21 cellular contexts compared by ENCODE assay signal in genomic region chr15:69398541-69398940, GRCh38. TPM values are rescaled to one million over a fixed set of nuclear protein-coding genes. Genes with fewer than 3 reads are reported as not detected.
DNase-seq lines count a peak whose midpoint lies in the region; ATAC-seq and TF ChIP-seq lines count a peak whose summit lies in the region.
"Had no signal": no experiment of that assay in that cellular context is flagged by ENCODE, and none has a peak within 500 bp of the region (broad histone marks: within the 10 kb centered on the region; RNA-seq: fewer than 3 reads in every experiment).

No MANE protein-coding gene starts in this region.

- in situ Hi-C loops in astrocyte of the spinal cord (cut with HindIII; ENCODE audit: low sequenced_read_pairs) = no loop called here
- in situ Hi-C loops in HAP-1 (cut with MboI; ENCODE audit: low sequenced_read_pairs) = loop anchor here (5.0 kb wide), 1 partner anchor 341 kb away; no protein-coding TSS in a partner anchor

- H3K27me3 ChIP-seq in osteoblast (ENCODE audit: insufficient read depth, low read length) (no peaks in the 10 kb centered on the region), HAP-1 (ENCODE audit: low read depth) (no peaks in the 10 kb centered on the region)
- H3K27me3 ChIP-seq: colonic mucosa, Peyer's patch, vagina had no signal

- H3K36me3 ChIP-seq in osteoblast (ENCODE audit: insufficient read depth, low read length) (no peaks in the 10 kb centered on the region), HAP-1 (replicated peaks) (no peaks in the 10 kb centered on the region)
- H3K36me3 ChIP-seq: colonic mucosa, esophagus muscularis mucosa, Peyer's patch, vagina had no signal

- H3K4me3 ChIP-seq in astrocyte of the spinal cord (ENCODE audit: low read depth, low read length) = no peak overlapping the region
- no peak overlapping the region for H3K4me3 ChIP-seq in osteoblast (ENCODE audit: insufficient read depth, low read length)
- no peak overlapping the region for H3K4me3 ChIP-seq in HAP-1
- H3K4me3 ChIP-seq: colonic mucosa, esophagus muscularis mucosa, Peyer's patch, vagina had no signal

- H3K27ac Mint-ChIP-seq in natural killer cell treated with Interleukin-12 subunit alpha and Interleukin-12 subunit beta and Interleukin-15 and Interleukin-18, amount 100 ng/mL, for 72 hours = no peak overlapping the region
- H3K27ac Mint-ChIP-seq: activated CD4-positive, alpha-beta T cell treated with anti-CD3 and anti-CD28 coated beads, Interleukin-2, amount 10 ng/mL, durations not matched to agents 24 days and 14 days; activated naive CD8-positive, alpha-beta T cell treated with anti-CD3 and anti-CD28 coated beads for 36 hours; IgD-negative memory B cell; T-helper 1 cell treated with Interleukin-12 subunit alpha and Interleukin-12 subunit beta and Interleukin-4 antibody, amounts not matched to agents 30 μg/mL and 1 μg/mL, for 36 hours had no signal

- TF ChIP-seq CTCF in astrocyte of the spinal cord (IDR thresholded peaks at IDR 0.05; ENCODE audit: low read depth, low read length) (no peak), osteoblast (IDR thresholded peaks at IDR 0.05; ENCODE audit: extremely low read depth, low read depth, low read length) (no peak)

- no peaks in the 10 kb centered on the region for H3K9me3 ChIP-seq in osteoblast (ENCODE audit: low read depth, low read length)
- no peaks in the 10 kb centered on the region for H3K9me3 ChIP-seq in HAP-1
- H3K9me3 ChIP-seq: colonic mucosa, esophagus muscularis mucosa, Peyer's patch, vagina had no signal

- no peak overlapping the region for H3K27ac ChIP-seq in osteoblast (ENCODE audit: low read depth, low read length)
- H3K27ac ChIP-seq: colonic mucosa, esophagus muscularis mucosa, Peyer's patch, vagina had no signal

- no peak overlapping the region for H2AFZ ChIP-seq in osteoblast (ENCODE audit: low read length)

- H3K9me3 Mint-ChIP-seq in natural killer cell treated with Interleukin-12 subunit alpha and Interleukin-12 subunit beta and Interleukin-15 and Interleukin-18, amount 100 ng/mL, for 72 hours = no peaks in the 10 kb centered on the region
- H3K9me3 Mint-ChIP-seq: activated CD4-positive, alpha-beta T cell treated with anti-CD3 and anti-CD28 coated beads, Interleukin-2, amount 10 ng/mL, durations not matched to agents 24 days and 14 days; activated naive CD8-positive, alpha-beta T cell treated with anti-CD3 and anti-CD28 coated beads for 36 hours; IgD-negative memory B cell; T-helper 1 cell treated with Interleukin-12 subunit alpha and Interleukin-12 subunit beta and Interleukin-4 antibody, amounts not matched to agents 30 μg/mL and 1 μg/mL, for 36 hours had no signal

- no peaks in the 10 kb centered on the region for H3K36me3 Mint-ChIP-seq in natural killer cell treated with Interleukin-12 subunit alpha and Interleukin-12 subunit beta and Interleukin-15 and Interleukin-18, amount 100 ng/mL, for 72 hours
- H3K36me3 Mint-ChIP-seq: activated naive CD8-positive, alpha-beta T cell treated with anti-CD3 and anti-CD28 coated beads for 36 hours; IgD-negative memory B cell had no signal

- H3K4me3 Mint-ChIP-seq in natural killer cell treated with Interleukin-12 subunit alpha and Interleukin-12 subunit beta and Interleukin-15 and Interleukin-18, amount 100 ng/mL, for 72 hours = no peak overlapping the region
- H3K4me3 Mint-ChIP-seq: activated CD4-positive, alpha-beta T cell treated with anti-CD3 and anti-CD28 coated beads, Interleukin-2, amount 10 ng/mL, durations not matched to agents 24 days and 14 days; activated naive CD8-positive, alpha-beta T cell treated with anti-CD3 and anti-CD28 coated beads for 36 hours; T-helper 1 cell treated with Interleukin-12 subunit alpha and Interleukin-12 subunit beta and Interleukin-4 antibody, amounts not matched to agents 30 μg/mL and 1 μg/mL, for 36 hours had no signal

- ATAC-seq in natural killer cell treated with Interleukin-12 subunit alpha and Interleukin-12 subunit beta and Interleukin-15 and Interleukin-18, amount 100 ng/mL, for 72 hours = no peak

- H3K4me2 ChIP-seq in osteoblast (ENCODE audit: insufficient read depth, low read length) = no peak overlapping the region

- H3K27me3 Mint-ChIP-seq in natural killer cell treated with Interleukin-12 subunit alpha and Interleukin-12 subunit beta and Interleukin-15 and Interleukin-18, amount 100 ng/mL, for 72 hours = peaks cover 0 to 2% of the 10 kb centered on the region in 2 donors
- H3K27me3 Mint-ChIP-seq: activated naive CD8-positive, alpha-beta T cell treated with anti-CD3 and anti-CD28 coated beads for 36 hours had no signal

- H4K20me1 ChIP-seq in osteoblast (ENCODE audit: insufficient read depth, low read length) = peaks cover 19% of the 10 kb centered on the region

- H3K4me1 ChIP-seq in osteoblast (ENCODE audit: insufficient read depth, low read length) (peaks cover 20% of the 10 kb centered on the region), HAP-1 (peaks cover 4% of the 10 kb centered on the region)
- H3K4me1 ChIP-seq: colonic mucosa had no signal

- DNase-seq in NCI-H524 (lab: John Stamatoyannopoulos, UW) = peak; percentile 71 to 82
- no peak for DNase-seq in NCI-H524 treated with DMSO at 0.1 percent for 48 hours (lab: John Stamatoyannopoulos, UW)
- peak; percentile 32 for DNase-seq in NCI-H1694 treated with DMSO at 0.1 percent for 48 hours (lab: John Stamatoyannopoulos, UW)
- DNase-seq in astrocyte of the spinal cord (ENCODE audit: low read depth, low spot score) = peak; percentile 38
- DNase-seq in osteoblast (ENCODE audit: insufficient read length, low spot score, missing footprints) = peak; percentile 81
- no peak for DNase-seq in GM19240 (ENCODE audit: insufficient read length, low spot score)
- no peak for DNase-seq in HAP-1 (ENCODE audit: low spot score in 2 of 2)
- DNase-seq in natural killer cell treated with Interleukin-12 subunit alpha and Interleukin-12 subunit beta and Interleukin-15 and Interleukin-18, amount 100 ng/mL, for 72 hours (ENCODE audit: low spot score) = no peak
- DNase-seq: activated CD4-positive, alpha-beta T cell treated with anti-CD3 and anti-CD28 coated beads, Interleukin-2, amount 10 ng/mL, durations not matched to agents 24 days and 14 days; activated naive CD8-positive, alpha-beta T cell treated with anti-CD3 and anti-CD28 coated beads for 36 hours; activated T-cell treated with anti-CD3 and anti-CD28 coated beads, Interleukin-2, amount 50 U/mL, for 1 hour; colonic mucosa; GOT3; NCI-H1436; NCI-H510A treated with DMSO at 0.1 percent for 48 hours; Peyer's patch; stimulated activated naive CD4-positive, alpha-beta T cell treated with Interleukin-2 at 50 U/mL for 16 hours had no signal

- peaks cover 12% of the 10 kb centered on the region for H3K79me2 ChIP-seq in osteoblast (ENCODE audit: insufficient read depth, low read length)

- peaks cover 3 to 7% of the 10 kb centered on the region in 2 donors for H3K4me1 Mint-ChIP-seq in natural killer cell treated with Interleukin-12 subunit alpha and Interleukin-12 subunit beta and Interleukin-15 and Interleukin-18, amount 100 ng/mL, for 72 hours (ENCODE audit: low read depth in 2 of 2)

RNA-seq across cellular contexts. Expression of gene KIF23, which starts 15.6 kb away (rescaled TPM):
- 8.0 and 8.3 TPM in 2 replicates for total RNA-seq in osteoblast
- total RNA-seq in natural killer cell treated with Interleukin-12 subunit alpha and Interleukin-12 subunit beta and Interleukin-15 and Interleukin-18, amount 100 ng/mL, for 72 hours = 10 to 100 TPM; 23.4 to 40.4 TPM

RNA-seq across cellular contexts. Expression of gene RPLP1, which starts 54.1 kb away (rescaled TPM):
- total RNA-seq in osteoblast = 71.7 and 94.6 TPM in 2 replicates
- 1,000 to 10,000 TPM; 1,083 to 1,971 TPM for total RNA-seq in natural killer cell treated with Interleukin-12 subunit alpha and Interleukin-12 subunit beta and Interleukin-15 and Interleukin-18, amount 100 ng/mL, for 72 hours

Comparison
In these comparisons a context has a peak if more than half of its experiments do, and no peak if none do; other contexts are left out.
1. DNase-seq: peak in NCI-H524 (2 of 2), NCI-H1694 treated with DMSO at 0.1 percent for 48 hours (single experiment), astrocyte of the spinal cord (single experiment) and osteoblast (single experiment); none in NCI-H524 treated with DMSO at 0.1 percent for 48 hours (single experiment), GM19240 (single experiment), HAP-1 (0 of 2) and natural killer cell treated with Interleukin-12 subunit alpha and Interleukin-12 subunit beta and Interleukin-15 and Interleukin-18, amount 100 ng/mL, for 72 hours (single experiment).
2. RNA of gene RPLP1, which starts 54.1 kb away (total RNA-seq): 1,083 to 1,971 TPM in natural killer cell treated with Interleukin-12 subunit alpha and Interleukin-12 subunit beta and Interleukin-15 and Interleukin-18, amount 100 ng/mL, for 72 hours; 71.7 to 94.6 TPM in osteoblast; every median in the first group is over 10 times any median in the second.